ENCODE assay signal across 16 cellular contexts in the genomic region with DNA sequence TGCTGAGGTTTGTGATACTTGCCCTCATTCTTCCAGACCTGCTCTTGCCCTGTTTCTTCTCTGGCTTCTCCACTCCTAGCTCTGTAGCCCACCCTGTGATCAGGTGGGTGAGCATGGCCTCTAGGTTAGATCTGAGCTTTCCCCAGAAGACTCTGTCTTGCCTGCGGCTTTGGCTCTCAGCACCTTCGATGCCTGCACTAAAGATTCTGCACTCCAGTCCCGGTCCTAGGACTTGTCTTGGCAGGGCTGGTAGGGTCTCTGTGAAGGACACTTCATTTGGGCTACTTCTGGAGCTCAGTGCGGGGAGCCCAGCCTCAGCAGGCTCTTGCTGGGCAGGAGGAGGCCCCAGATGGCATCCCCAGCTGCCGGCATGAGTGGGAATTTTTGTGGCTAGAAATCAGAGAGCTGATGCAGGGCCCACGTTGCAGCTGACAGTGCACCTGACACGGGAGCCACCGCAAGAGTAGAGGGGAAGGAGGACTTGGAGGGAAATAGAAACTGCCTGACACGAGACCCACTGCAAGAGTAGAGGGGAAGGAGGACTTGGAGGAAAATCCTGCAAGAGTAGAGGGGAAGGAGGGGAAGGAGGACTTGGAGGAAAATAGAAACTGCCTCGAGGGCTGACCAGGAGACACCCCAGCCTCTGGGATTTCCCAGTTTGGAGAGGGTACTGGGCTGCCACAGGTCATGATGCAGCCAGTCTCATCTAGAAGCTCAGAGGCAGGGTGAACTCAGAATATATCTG.
"Had no signal": no experiment of that assay in that cellular context is flagged by ENCODE, and none has a peak within 500 bp of the region (broad histone marks: within the 10 kb centered on the region; RNA-seq: fewer than 3 reads in every experiment).

No MANE protein-coding gene starts in this region.

- H3K9me3 Mint-ChIP-seq: activated CD8-positive, alpha-beta T cell treated with anti-CD3 and anti-CD28 coated beads for 36 hours; activated naive CD4-positive, alpha-beta T cell treated with anti-CD3 and anti-CD28 coated beads, Interleukin-2, amount 10 ng/mL, durations not matched to agents 7 days and 5 days; activated T-helper 2 cell treated with anti-CD3 and anti-CD28 coated beads, Interferon-gamma antibody, Interleukin-2, Interleukin-4, amounts not matched to agents 10 μg/mL and 5 μg/mL and 100 μg/mL, durations not matched to agents 14 hours and 24 hours and 36 hours; dendritic cell treated with granulocyte-macrophage colony-stimulating factor and Interleukin-4, amounts not matched to agents 40 ng/mL and 50 ng/mL, for 4 days; nephron progenitor cell; T-cell had no signal

- ATAC-seq: activated CD8-positive, alpha-beta T cell treated with anti-CD3 and anti-CD28 coated beads for 36 hours; T-cell had no signal

- H3K4me3 ChIP-seq: lower lobe of right lung, mucosa of descending colon, suprapubic skin, upper lobe of left lung had no signal

- H3K27me3 ChIP-seq: upper lobe of left lung had no signal

- H3K9me3 ChIP-seq: lower lobe of right lung, mucosa of descending colon, suprapubic skin, upper lobe of left lung had no signal

- H3K36me3 Mint-ChIP-seq: activated naive CD4-positive, alpha-beta T cell treated with anti-CD3 and anti-CD28 coated beads, Interleukin-2, amount 10 ng/mL, durations not matched to agents 7 days and 5 days; T-cell had no signal

- H3K4me1 Mint-ChIP-seq: activated naive CD4-positive, alpha-beta T cell treated with anti-CD3 and anti-CD28 coated beads, Interleukin-2, amount 10 ng/mL, durations not matched to agents 7 days and 5 days had no signal

- H3K27ac ChIP-seq: lower lobe of right lung, suprapubic skin, upper lobe of left lung had no signal

- H3K27ac Mint-ChIP-seq: activated CD8-positive, alpha-beta T cell treated with anti-CD3 and anti-CD28 coated beads for 36 hours; activated naive CD4-positive, alpha-beta T cell treated with anti-CD3 and anti-CD28 coated beads, Interleukin-2, amount 10 ng/mL, durations not matched to agents 7 days and 5 days; activated T-helper 2 cell treated with anti-CD3 and anti-CD28 coated beads, Interferon-gamma antibody, Interleukin-2, Interleukin-4, amounts not matched to agents 10 μg/mL and 5 μg/mL and 100 μg/mL, durations not matched to agents 14 hours and 24 hours and 36 hours; dendritic cell treated with granulocyte-macrophage colony-stimulating factor and Interleukin-4, amounts not matched to agents 40 ng/mL and 50 ng/mL, for 4 days; nephron progenitor cell; T-cell had no signal

- H3K36me3 ChIP-seq: lower lobe of right lung, suprapubic skin, upper lobe of left lung had no signal

- DNase-seq: activated CD8-positive, alpha-beta T cell treated with anti-CD3 and anti-CD28 coated beads for 36 hours; activated naive CD4-positive, alpha-beta T cell treated with anti-CD3 and anti-CD28 coated beads, Interleukin-2, amount 10 ng/mL, durations not matched to agents 7 days and 5 days; activated T-cell treated with anti-CD3 and anti-CD28 coated beads for 4 hours; central memory CD4-positive, alpha-beta T cell; hippocampal formation; lower lobe of right lung; nephron progenitor cell; stimulated activated CD4-positive, alpha-beta T cell treated with anti-CD3 and anti-CD28 coated beads, Interleukin-2, amount 100 ng/mL, for 48 hours; stimulated activated naive CD4-positive, alpha-beta T cell treated with Interleukin-2 at 50 U/mL for 16 hours; T-cell; T1000; upper lobe of left lung had no signal

- H3K4me1 ChIP-seq: lower lobe of right lung, upper lobe of left lung had no signal

- H3K4me3 Mint-ChIP-seq: activated CD8-positive, alpha-beta T cell treated with anti-CD3 and anti-CD28 coated beads for 36 hours; activated naive CD4-positive, alpha-beta T cell treated with anti-CD3 and anti-CD28 coated beads, Interleukin-2, amount 10 ng/mL, durations not matched to agents 7 days and 5 days; dendritic cell treated with granulocyte-macrophage colony-stimulating factor and Interleukin-4, amounts not matched to agents 40 ng/mL and 50 ng/mL, for 4 days; nephron progenitor cell; T-cell had no signal
